In genomic region chr11:67270256-67271211, GRCh38 we compare ENCODE assay signal across 8 cellular contexts. TPM values are rescaled to one million over a fixed set of nuclear protein-coding genes. Genes with fewer than 3 reads are reported as not detected.
DNase-seq lines count a peak whose midpoint lies in the region; TF ChIP-seq lines count a peak whose summit lies in the region.

No MANE protein-coding gene starts in this region.

- H3K4me3 ChIP-seq in trophoblast cell (ENCODE audit: low read depth, low read length) = no peak overlapping the region

- H3K4me2 ChIP-seq in trophoblast cell (ENCODE audit: low read length) = peak overlapping the region; percentile 51

- no peak overlapping the region for H2BK5ac ChIP-seq in trophoblast cell (ENCODE audit: low read depth, low read length, poor library complexity)

- H3K18ac ChIP-seq in trophoblast cell (ENCODE audit: low read length) = peak overlapping the region; percentile 4

- H2BK120ac ChIP-seq in trophoblast cell (ENCODE audit: insufficient read depth, low read length, poor library complexity) = no peak overlapping the region

- peaks cover 26 to 38% of the 10 kb centered on the region in 2 experiments for H3K4me1 ChIP-seq in trophoblast cell (ENCODE audit: control insufficient read depth in 1 of 2, insufficient read depth in 2 of 2, low read length in 2 of 2)

- H3K27me3 Mint-ChIP-seq in T-helper 1 cell treated with Interleukin-12 subunit alpha and Interleukin-12 subunit beta and Interleukin-4 antibody, amounts not matched to agents 30 μg/mL and 1 μg/mL, for 36 hours (ENCODE audit: low read depth) = no peaks in the 10 kb centered on the region
- H3K27me3 Mint-ChIP-seq in activated CD4-positive, alpha-beta memory T cell treated with anti-CD3 and anti-CD28 coated beads, Interleukin-2, amount 10 ng/mL, durations not matched to agents 7 days and 5 days = no peaks in the 10 kb centered on the region
- peaks cover 7% of the 10 kb centered on the region for H3K27me3 Mint-ChIP-seq in glutamatergic neuron (ENCODE audit: unreplicated experiment)

- no peak overlapping the region for H2BK12ac ChIP-seq in trophoblast cell (ENCODE audit: low read length)

- H3K14ac ChIP-seq in trophoblast cell (ENCODE audit: low read length) = no peak overlapping the region

- no peak overlapping the region for H4K91ac ChIP-seq in trophoblast cell (ENCODE audit: low read depth, low read length)

- peaks cover 22 to 26% of the 10 kb centered on the region in 2 experiments for H3K36me3 ChIP-seq in trophoblast cell (ENCODE audit: control insufficient read depth in 1 of 2, insufficient read depth in 2 of 2, low read length in 2 of 2)

- H3K4me1 Mint-ChIP-seq in T-helper 1 cell treated with Interleukin-12 subunit alpha and Interleukin-12 subunit beta and Interleukin-4 antibody, amounts not matched to agents 30 μg/mL and 1 μg/mL, for 36 hours (ENCODE audit: low read depth) = peaks cover 56% of the 10 kb centered on the region
- peaks cover 73% of the 10 kb centered on the region for H3K4me1 Mint-ChIP-seq in activated CD4-positive, alpha-beta memory T cell treated with anti-CD3 and anti-CD28 coated beads, Interleukin-2, amount 10 ng/mL, durations not matched to agents 7 days and 5 days
- H3K4me1 Mint-ChIP-seq in glutamatergic neuron (ENCODE audit: low read depth, unreplicated experiment) = peaks cover 20% of the 10 kb centered on the region

- no peak overlapping the region for H3K9ac ChIP-seq in trophoblast cell (ENCODE audit: low read length)

- peaks cover 12% of the 10 kb centered on the region for H3K79me2 ChIP-seq in trophoblast cell (ENCODE audit: control insufficient read depth, insufficient read depth, low read length, poor library complexity)

- no peak overlapping the region for H2AK5ac ChIP-seq in trophoblast cell (ENCODE audit: low read length)

- no CpG with 5 or more reads among the region's 28 CpGs for WGBS in trophoblast cell (ENCODE audit: extremely low coverage, insufficient coverage, insufficient read length)

- no peak overlapping the region for H4K12ac ChIP-seq in trophoblast cell (ENCODE audit: low read depth, low read length)

- H2AFZ ChIP-seq in trophoblast cell (ENCODE audit: insufficient read depth, low read length, poor library complexity) = no peak overlapping the region

- peaks cover 54% of the 10 kb centered on the region for H3K36me3 Mint-ChIP-seq in T-helper 1 cell treated with Interleukin-12 subunit alpha and Interleukin-12 subunit beta and Interleukin-4 antibody, amounts not matched to agents 30 μg/mL and 1 μg/mL, for 36 hours (ENCODE audit: low read depth)
- H3K36me3 Mint-ChIP-seq in activated CD4-positive, alpha-beta memory T cell treated with anti-CD3 and anti-CD28 coated beads, Interleukin-2, amount 10 ng/mL, durations not matched to agents 7 days and 5 days (ENCODE audit: low read depth) = peaks cover 72% of the 10 kb centered on the region
- H3K36me3 Mint-ChIP-seq in glutamatergic neuron (ENCODE audit: unreplicated experiment) = no peaks in the 10 kb centered on the region

- H3K27ac ChIP-seq in trophoblast cell (ENCODE audit: low read depth, low read length) = peak overlapping the region; percentile 65

- H3K27ac Mint-ChIP-seq in T-helper 1 cell treated with Interleukin-12 subunit alpha and Interleukin-12 subunit beta and Interleukin-4 antibody, amounts not matched to agents 30 μg/mL and 1 μg/mL, for 36 hours = peak overlapping the region; percentile 93
- peak overlapping the region; percentile 97 for H3K27ac Mint-ChIP-seq in activated CD4-positive, alpha-beta memory T cell treated with anti-CD3 and anti-CD28 coated beads, Interleukin-2, amount 10 ng/mL, durations not matched to agents 7 days and 5 days
- H3K27ac Mint-ChIP-seq in glutamatergic neuron (ENCODE audit: unreplicated experiment) = peak overlapping the region; percentile 41

- peaks cover 5% of the 10 kb centered on the region for H3K79me1 ChIP-seq in trophoblast cell (ENCODE audit: low read length)

- no peaks in the 10 kb centered on the region for H3K27me3 ChIP-seq in trophoblast cell (ENCODE audit: insufficient read depth, low read length)

- DNase-seq in T-helper 1 cell = no peak
- DNase-seq in activated CD4-positive, alpha-beta memory T cell treated with anti-CD3 and anti-CD28 coated beads, Interleukin-2, amount 10 ng/mL, durations not matched to agents 7 days and 5 days = peak; percentile 41
- peak; percentile 18 for DNase-seq in glutamatergic neuron
- no peak for DNase-seq in trophoblast cell
- no peak for DNase-seq in NCI-H128 (lab: John Stamatoyannopoulos, UW; ENCODE audit: unreplicated experiment)
- no peak for DNase-seq in stimulated activated naive CD4-positive, alpha-beta T cell treated with Interleukin-2 at 50 U/mL for 16 hours (lab: John Stamatoyannopoulos, UW)
- no peak for DNase-seq in stimulated activated CD4-positive, alpha-beta T cell treated with anti-CD3 and anti-CD28 coated beads, Interleukin-12 subunit alpha, Interleukin-12 subunit beta, amount 100 ng/mL, for 4 hours

- H3K4ac ChIP-seq in trophoblast cell (ENCODE audit: low read depth, low read length) = no peak overlapping the region

- CTCF ChIA-PET in activated CD4-positive, alpha-beta memory T cell treated with anti-CD3 and anti-CD28 coated beads, Interleukin-2, amount 10 ng/mL, durations not matched to agents 7 days and 5 days (lab: Charles Lee) = interaction anchor here (0.5 to 4.3 kb wide), 8 partner anchors 9 to 111 kb away, joined by 3 to 27 read pairs (median 4); partner anchors contain the start of gene ANKRD13D

- POLR2A ChIA-PET in activated CD4-positive, alpha-beta memory T cell treated with anti-CD3 and anti-CD28 coated beads, Interleukin-2, amount 10 ng/mL, durations not matched to agents 7 days and 5 days (lab: Charles Lee) = interaction anchor here (0.7 to 14.4 kb wide), 16 partner anchors 8 to 138 kb away, joined by 3 to 494 read pairs (median 7); partner anchors contain the start of genes ANKRD13D, POLD4 and SSH3

- no peaks in the 10 kb centered on the region for H3K9me3 ChIP-seq in trophoblast cell (ENCODE audit: insufficient read depth, low read depth, low read length)

- peak overlapping the region; percentile 10 for H4K8ac ChIP-seq in trophoblast cell (ENCODE audit: low read depth, low read length)

- no peak overlapping the region for H3K23ac ChIP-seq in trophoblast cell (ENCODE audit: low read length)

- peak overlapping the region; percentile 97 for H3K4me3 Mint-ChIP-seq in T-helper 1 cell treated with Interleukin-12 subunit alpha and Interleukin-12 subunit beta and Interleukin-4 antibody, amounts not matched to agents 30 μg/mL and 1 μg/mL, for 36 hours
- peak overlapping the region; percentile 90 for H3K4me3 Mint-ChIP-seq in activated CD4-positive, alpha-beta memory T cell treated with anti-CD3 and anti-CD28 coated beads, Interleukin-2, amount 10 ng/mL, durations not matched to agents 7 days and 5 days
- peak overlapping the region; percentile 80 for H3K4me3 Mint-ChIP-seq in glutamatergic neuron (ENCODE audit: unreplicated experiment)

- no peak for TF ChIP-seq CTCF in glutamatergic neuron (IDR thresholded peaks at IDR 0.05; ENCODE audit: partially characterized antibody, unreplicated experiment)

- H3K9me3 Mint-ChIP-seq in T-helper 1 cell treated with Interleukin-12 subunit alpha and Interleukin-12 subunit beta and Interleukin-4 antibody, amounts not matched to agents 30 μg/mL and 1 μg/mL, for 36 hours = no peaks in the 10 kb centered on the region
- no peaks in the 10 kb centered on the region for H3K9me3 Mint-ChIP-seq in activated CD4-positive, alpha-beta memory T cell treated with anti-CD3 and anti-CD28 coated beads, Interleukin-2, amount 10 ng/mL, durations not matched to agents 7 days and 5 days
- H3K9me3 Mint-ChIP-seq in glutamatergic neuron (ENCODE audit: unreplicated experiment) = peaks cover 7% of the 10 kb centered on the region

RNA-seq across cellular contexts. Expression of gene GRK2, which starts 4.3 kb away (rescaled TPM):
- total RNA-seq in activated CD4-positive, alpha-beta memory T cell treated with anti-CD3 and anti-CD28 coated beads, Interleukin-2, amount 10 ng/mL, durations not matched to agents 7 days and 5 days = 100 to 1,000 TPM; 333 to 338 TPM
- 52.2 TPM for total RNA-seq in glutamatergic neuron (ENCODE audit: unreplicated experiment)
- polyA plus RNA-seq in trophoblast cell (2013) = 22.3 and 22.9 TPM in 2 replicates

RNA-seq across cellular contexts. Expression of gene ANKRD13D, which starts 18.6 kb away (rescaled TPM):
- total RNA-seq in activated CD4-positive, alpha-beta memory T cell treated with anti-CD3 and anti-CD28 coated beads, Interleukin-2, amount 10 ng/mL, durations not matched to agents 7 days and 5 days = 100 to 1,000 TPM; 157 to 163 TPM
- total RNA-seq in glutamatergic neuron (ENCODE audit: unreplicated experiment) = 109 TPM
- 20.5 and 20.9 TPM in 2 replicates for polyA plus RNA-seq in trophoblast cell (2013)

RNA-seq across cellular contexts. Expression of gene SSH3, which starts 32.8 kb away (rescaled TPM):
- 10 to 100 TPM; 15.4 to 19.0 TPM for total RNA-seq in activated CD4-positive, alpha-beta memory T cell treated with anti-CD3 and anti-CD28 coated beads, Interleukin-2, amount 10 ng/mL, durations not matched to agents 7 days and 5 days
- total RNA-seq in glutamatergic neuron (ENCODE audit: unreplicated experiment) = 8.3 TPM
- polyA plus RNA-seq in trophoblast cell (2013) = 85.6 and 93.4 TPM in 2 replicates

Comparison
In these comparisons a context has a peak if more than half of its experiments do, and no peak if none do; other contexts are left out.
1. H3K27ac Mint-ChIP-seq: peak in every context shown above with its lines; median percentile 97 in activated CD4-positive, alpha-beta memory T cell treated with anti-CD3 and anti-CD28 coated beads, Interleukin-2, amount 10 ng/mL, durations not matched to agents 7 days and 5 days; 93 in T-helper 1 cell treated with Interleukin-12 subunit alpha and Interleukin-12 subunit beta and Interleukin-4 antibody, amounts not matched to agents 30 μg/mL and 1 μg/mL, for 36 hours; 41 in glutamatergic neuron.
2. DNase-seq: peak in activated CD4-positive, alpha-beta memory T cell treated with anti-CD3 and anti-CD28 coated beads, Interleukin-2, amount 10 ng/mL, durations not matched to agents 7 days and 5 days (single experiment) and glutamatergic neuron (single experiment); none in T-helper 1 cell (0 of 5), trophoblast cell (0 of 2), NCI-H128 (single experiment), stimulated activated naive CD4-positive, alpha-beta T cell treated with Interleukin-2 at 50 U/mL for 16 hours (single experiment) and stimulated activated CD4-positive, alpha-beta T cell treated with anti-CD3 and anti-CD28 coated beads, Interleukin-12 subunit alpha, Interleukin-12 subunit beta, amount 100 ng/mL, for 4 hours (single experiment).
3. Peak in every context shown above with its lines, with median percentiles within 50 percentile points of each other: H3K4me3 Mint-ChIP-seq.